Comparison of ENCODE assay signal across 2 cellular contexts in genomic region chr5:27474054-27474323, GRCh38.
TF ChIP-seq lines count a peak whose summit lies in the region.

No MANE protein-coding gene starts in this region.

TF ChIP-seq in SK-N-SH, 30 proteins besides CTCF, POLR2A, EP300 and RAD21 (continued from another document):
- no peak for TF ChIP-seq ZBTB33 (IDR thresholded peaks at IDR 0.05; ENCODE audit: borderline replicate concordance, low read depth)
- no peak for TF ChIP-seq JUND (IDR thresholded peaks at IDR 0.05)
- TF ChIP-seq TAF1 (IDR thresholded peaks at IDR 0.05; ENCODE audit: borderline replicate concordance, low read depth, low read length): no peak
- TF ChIP-seq USF2 (IDR thresholded peaks at IDR 0.05; ENCODE audit: borderline replicate concordance, low read depth, low read length): no peak
- no peak for TF ChIP-seq REST (IDR thresholded peaks at IDR 0.05; ENCODE audit: low read depth, low read length)
- TF ChIP-seq IRF3 (IDR thresholded peaks at IDR 0.05; ENCODE audit: low read depth, low read length): no peak
- TF ChIP-seq EZH2phosphoT487 (IDR thresholded peaks at IDR 0.05; ENCODE audit: borderline replicate concordance, low read depth): no peak
- no peak for TF ChIP-seq RFX5 (IDR thresholded peaks at IDR 0.05; ENCODE audit: low read length)
- TF ChIP-seq SIN3A (IDR thresholded peaks at IDR 0.05; ENCODE audit: borderline replicate concordance, low read depth, low read length): no peak
- no peak for TF ChIP-seq RXRA (IDR thresholded peaks at IDR 0.05; ENCODE audit: borderline replicate concordance, low read depth)
- no peak for TF ChIP-seq CHD2 (IDR thresholded peaks at IDR 0.05; ENCODE audit: low read length, partially characterized antibody)

TF ChIP-seq in SK-N-SH treated with all-trans-retinoic acid at 6 μM for 48 hours, 23 proteins besides CTCF, POLR2A, EP300 and RAD21 (continued from another document):
- no peak for TF ChIP-seq CREB5 (CRISPR knock-in tag; IDR thresholded peaks at IDR 0.05; ENCODE audit: low read depth)
- TF ChIP-seq PPARA (CRISPR knock-in tag; IDR thresholded peaks at IDR 0.05; ENCODE audit: borderline replicate concordance): no peak
- no peak for TF ChIP-seq OSR1 (CRISPR knock-in tag; IDR thresholded peaks at IDR 0.05)
- no peak for TF ChIP-seq TSHZ2 (CRISPR knock-in tag; IDR thresholded peaks at IDR 0.05)
- no peak for TF ChIP-seq ZNF70 (CRISPR knock-in tag; IDR thresholded peaks at IDR 0.05)
- no peak for TF ChIP-seq ZNF8 (CRISPR knock-in tag; IDR thresholded peaks at IDR 0.05)
- no peak for TF ChIP-seq POU6F1 (CRISPR knock-in tag; IDR thresholded peaks at IDR 0.05; ENCODE audit: borderline replicate concordance, low read depth)
- TF ChIP-seq ZNF565 (CRISPR knock-in tag; conservative IDR thresholded peaks at IDR 0.05; ENCODE audit: low read depth): no peak
- TF ChIP-seq ESRRG (CRISPR knock-in tag; IDR thresholded peaks at IDR 0.05): no peak
- no peak for TF ChIP-seq CSRNP3 (CRISPR knock-in tag; IDR thresholded peaks at IDR 0.05)
- TF ChIP-seq RARB (CRISPR knock-in tag; IDR thresholded peaks at IDR 0.05): no peak
